7 cellular contexts compared by ENCODE assay signal in genomic region chr16:24255446-24256352, GRCh38. TPM values are rescaled to one million over a fixed set of nuclear protein-coding genes. Genes with fewer than 3 reads are reported as not detected.
A peak's percentile ranks its signal among the peaks of the same experiment; 100 is the strongest.
DNase-seq lines count a peak whose midpoint lies in the region; ATAC-seq, FAIRE-seq and TF ChIP-seq lines count a peak whose summit lies in the region.

Gene CACNG3 (plus strand): TSS chr16:24256335. CDS start chr16:24256755, 420 bp downstream.

- no peak for TF ChIP-seq RAD21 in HepG2 (CRISPR knock-in tag; IDR thresholded peaks at IDR 0.05)

- H3K36me3 Mint-ChIP-seq in stimulated activated effector memory CD8-positive, alpha-beta T cell treated with anti-CD3 and anti-CD28 coated beads, Interleukin-12 subunit alpha, Interleukin-12 subunit beta, amount 100 ng/mL, for 72 hours: no peaks in the 10 kb centered on the region

- no peak within 1 kb of the TSS for H3K4me3 Mint-ChIP-seq in stimulated activated effector memory CD8-positive, alpha-beta T cell treated with anti-CD3 and anti-CD28 coated beads, Interleukin-12 subunit alpha, Interleukin-12 subunit beta, amount 100 ng/mL, for 72 hours

- POLR2A ChIA-PET in HepG2 (lab: Yijun Ruan, JAX): no interaction called here

- ATAC-seq in HepG2: peak; percentile 68
- ATAC-seq in stimulated activated effector memory CD8-positive, alpha-beta T cell treated with anti-CD3 and anti-CD28 coated beads, Interleukin-12 subunit alpha, Interleukin-12 subunit beta, amount 100 ng/mL, for 72 hours: peak; percentile 77
- ATAC-seq in HG03521 (IDR thresholded peaks at IDR 0.05; ENCODE audit: unreplicated experiment): no peak

- TF ChIP-seq CTCF in HL-60 (IDR thresholded peaks at IDR 0.05; ENCODE audit: insufficient read depth, low read length): no peak
- 0 out of 2 replicates have a peak, but pooled peaks have one; percentile 5 for TF ChIP-seq CTCF in HepG2 (CRISPR knock-in tag; IDR thresholded peaks at IDR 0.05)

- H3K27me3 ChIP-seq in HL-60 (ENCODE audit: insufficient read depth, poor library complexity, severe bottlenecking) (peaks cover 10% of the 10 kb centered on the region), HepG2 (ENCODE audit: control insufficient read depth in 1 of 2, insufficient read depth in 2 of 2, low read length in 2 of 2) (peaks cover 0 to 4% of the 10 kb centered on the region in 2 experiments; a peak in 1 of 5 replicates)

- H2AFZ ChIP-seq in HepG2 (ENCODE audit: low read length): no peak within 1 kb of the TSS

- peaks cover 12% of the 10 kb centered on the region for H3K4me1 Mint-ChIP-seq in stimulated activated effector memory CD8-positive, alpha-beta T cell treated with anti-CD3 and anti-CD28 coated beads, Interleukin-12 subunit alpha, Interleukin-12 subunit beta, amount 100 ng/mL, for 72 hours

- FAIRE-seq in HepG2 (lab: Jason Lieb, UNC): no peak

- TF ChIP-seq EP300 in HepG2 (IDR thresholded peaks at IDR 0.05; ENCODE audit: low read depth in 2 of 2, low read length in 2 of 2) (no peak), HepG2 (CRISPR knock-in tag; IDR thresholded peaks at IDR 0.05; ENCODE audit: borderline replicate concordance) (no peak)

- H3K27ac Mint-ChIP-seq in stimulated activated effector memory CD8-positive, alpha-beta T cell treated with anti-CD3 and anti-CD28 coated beads, Interleukin-12 subunit alpha, Interleukin-12 subunit beta, amount 100 ng/mL, for 72 hours: no peak within 1 kb of the TSS

- BruUV-seq in HepG2 (replicated peaks; lab: Mats Ljungman, UMichigan): no TSS peak

- CTCF ChIA-PET in HepG2 (lab: Yijun Ruan, JAX; ENCODE audit: low intra/inter-chr PET ratio, low total read pairs): no interaction called here

- H4K20me1 ChIP-seq in HepG2 (ENCODE audit: insufficient read depth, low read length): no peaks in the 10 kb centered on the region

- TF ChIP-seq POLR2A in HepG2 (IDR thresholded peaks at IDR 0.05; ENCODE audit: insufficient read depth in 1 of 2, low read depth in 2 of 2, low read length in 2 of 2): no peak

- H3K36me3 ChIP-seq in HepG2 (replicated peaks in 1 of 2; ENCODE audit: control insufficient read depth in 1 of 2, insufficient read depth in 2 of 2, low read length in 2 of 2): no peaks in the 10 kb centered on the region

- no peak within 1 kb of the TSS for H3K9ac ChIP-seq in HepG2 (ENCODE audit: insufficient read depth, low read depth, low read length)

- intact Hi-C loops in HepG2 (cut with micrococcal nuclease; ENCODE audit: unreplicated experiment): no loop called here

- DNase-seq in HL-60 (ENCODE audit: low read depth in 1 of 2, low spot score in 1 of 2) (peak; percentile 42 to 52), T-helper 22 cell (ENCODE audit: low read depth) (peak; percentile 7), T47D (ENCODE audit: low read depth in 1 of 2, low spot score in 1 of 2) (peak; percentile 49 to 75), HepG2 (ENCODE audit: low spot score) (peak; percentile 37), A172 (ENCODE audit: low spot score) (no peak)
- peak; percentile 23 to 73 for DNase-seq in stimulated activated effector memory CD8-positive, alpha-beta T cell treated with anti-CD3 and anti-CD28 coated beads, Interleukin-12 subunit alpha, Interleukin-12 subunit beta, amount 100 ng/mL, for 72 hours (ENCODE audit: low spot score in 2 of 2)

- no peaks in the 10 kb centered on the region for H3K9me3 ChIP-seq in HepG2 (ENCODE audit: low read length)

- H3K27ac ChIP-seq in HL-60 (replicated peaks): no peak within 1 kb of the TSS
- H3K27ac ChIP-seq in HepG2 (ENCODE audit: extremely low read length, insufficient read depth, low read length): no peak within 1 kb of the TSS

- no peak within 1 kb of the TSS for H3K4me2 ChIP-seq in HepG2 (ENCODE audit: low read depth, low read length)

- no peaks in the 10 kb centered on the region for H3K9me3 Mint-ChIP-seq in stimulated activated effector memory CD8-positive, alpha-beta T cell treated with anti-CD3 and anti-CD28 coated beads, Interleukin-12 subunit alpha, Interleukin-12 subunit beta, amount 100 ng/mL, for 72 hours

- H3K4me1 ChIP-seq in HepG2 (ENCODE audit: insufficient read depth, low read length): no peaks in the 10 kb centered on the region

- H3K79me2 ChIP-seq in HepG2 (ENCODE audit: insufficient read depth, low read length): no peaks in the 10 kb centered on the region

- 39% methylated on average over 41 of the region's 55 CpGs for WGBS in HepG2 (ENCODE audit: low lambda C conversion rate)

- in situ Hi-C loops in T47D (cut with HindIII; ENCODE audit: low pct_unique_long_range_greater_than_20kb, low sequenced_read_pairs) (no loop called here), HepG2 (cut with HindIII; ENCODE audit: extremely low pct_ligation_motif_present, low pct_unique_long_range_greater_than_20kb) (loop anchor here (10.0 kb wide), 1 partner anchor 181 kb away; no protein-coding TSS in a partner anchor)

- no peak within 1 kb of the TSS for H3K4me3 ChIP-seq in HL-60 (replicated peaks; ENCODE audit: insufficient read depth, low read length)
- H3K4me3 ChIP-seq in HepG2 (replicated peaks in 1 of 3; ENCODE audit: insufficient read depth in 1 of 3, low read depth in 2 of 3, low read length in 3 of 3): no peak within 1 kb of the TSS

TF ChIP-seq in HepG2, 621 proteins besides CTCF, POLR2A, EP300 and RAD21 (continues in another document):
- TF ChIP-seq WIZ (CRISPR knock-in tag; IDR thresholded peaks at IDR 0.05) (peak; percentile 89; the same call in 1 of the 2 replicates), KMT2A (CRISPR knock-in tag; IDR thresholded peaks at IDR 0.05) (no peak), ZNF577 (CRISPR knock-in tag; IDR thresholded peaks at IDR 0.05; ENCODE audit: borderline replicate concordance, low read depth) (no peak), ZNF569 (CRISPR knock-in tag; IDR thresholded peaks at IDR 0.05; ENCODE audit: borderline replicate concordance) (no peak), IRX3 (CRISPR knock-in tag; IDR thresholded peaks at IDR 0.05; ENCODE audit: borderline replicate concordance, low read depth) (peak; percentile 51; the same call in 1 of the 2 replicates), ERF (CRISPR knock-in tag; IDR thresholded peaks at IDR 0.05) (peak; percentile 39; the same call in 1 of the 2 replicates), KDM5B (CRISPR knock-in tag; IDR thresholded peaks at IDR 0.05; ENCODE audit: borderline replicate concordance) (peak; percentile 58; the same call in 1 of the 2 replicates), GMEB2 (CRISPR knock-in tag; IDR thresholded peaks at IDR 0.05; ENCODE audit: low read depth) (no peak), HMGXB4 (CRISPR knock-in tag; IDR thresholded peaks at IDR 0.05; ENCODE audit: borderline replicate concordance in 1 of 2, low read depth in 1 of 2) (no peak), ZFP37 (CRISPR knock-in tag; IDR thresholded peaks at IDR 0.05; ENCODE audit: borderline replicate concordance) (peak; percentile 63; the same call in 1 of the 2 replicates), HNRNPLL (IDR thresholded peaks at IDR 0.05; ENCODE audit: low read depth, low read length, poor library complexity, severe bottlenecking) (peak; percentile 16), ZNF776 (CRISPR knock-in tag; IDR thresholded peaks at IDR 0.05) (0 out of 2 replicates have a peak, but pooled peaks have one; percentile 47)

RNA-seq across cellular contexts. Expression of gene CACNG3, which starts in this region (rescaled TPM):
- not detected in 2 replicates for total RNA-seq in HepG2 (2016; rRNA removed; fragmentation: Illumina TruSeq; extraction: Trizol)
- not detected in 2 replicates for total RNA-seq in HepG2 (2016; cell fraction: cytosol; rRNA removed; fragmentation: Illumina TruSeq; extraction: Trizol; ENCODE audit: low read depth)
- total RNA-seq in HepG2 (2016; cell fraction: insoluble cytoplasmic fraction; rRNA removed; fragmentation: Illumina TruSeq; extraction: Trizol): not detected in 2 replicates
- not detected in 2 replicates for total RNA-seq in HepG2 (2016; cell fraction: membrane; rRNA removed; fragmentation: Illumina TruSeq; extraction: Trizol)
- total RNA-seq in HepG2 (2016; cell fraction: nucleus; rRNA removed; fragmentation: Illumina TruSeq; extraction: Trizol): not detected in 2 replicates
- not detected in 2 replicates for polyA plus RNA-seq in HepG2 (2011; rRNA removed)
- not detected in 2 replicates for polyA plus RNA-seq in HepG2 (2011; cell fraction: cytosol; rRNA removed)
- not detected in 2 replicates for polyA plus RNA-seq in HepG2 (2011; cell fraction: nucleus; rRNA removed)
- not detected in 2 replicates for polyA plus RNA-seq in HepG2 (2012)
- not detected in 2 replicates for polyA plus RNA-seq in HepG2 (2016; cell fraction: cytosol; fragmentation: Illumina TruSeq; extraction: Trizol; ENCODE audit: low read depth)
- not detected in 2 replicates for polyA plus RNA-seq in HepG2 (2016; cell fraction: insoluble cytoplasmic fraction; fragmentation: Illumina TruSeq; extraction: Trizol; ENCODE audit: low read depth)
- not detected in 2 replicates for polyA plus RNA-seq in HepG2 (2016; cell fraction: membrane; fragmentation: Illumina TruSeq; extraction: Trizol; ENCODE audit: low read depth)
- not detected in 2 replicates for polyA plus RNA-seq in HepG2 (2016; cell fraction: nucleus; fragmentation: Illumina TruSeq; extraction: Trizol; ENCODE audit: insufficient read depth, low read depth)
- not detected in 2 replicates for polyA minus RNA-seq in HepG2 (2011; rRNA and poly(A)+ RNA removed; ENCODE audit: low replicate concordance)
- not detected in 2 replicates for polyA minus RNA-seq in HepG2 (2011; cell fraction: cytosol; rRNA and poly(A)+ RNA removed)
- not detected in 2 replicates for polyA minus RNA-seq in HepG2 (2011; cell fraction: nucleus; rRNA and poly(A)+ RNA removed)
- total RNA-seq in A172 (2014; rRNA removed; shearing (Covaris generic)): not detected in 2 replicates

Comparison
In these comparisons a context has a peak if more than half of its experiments do, and no peak if none do; other contexts are left out.
1. Peak in DNase-seq and ATAC-seq in HepG2; RNA of the gene not detected or under 1 TPM.